Comparison of ENCODE assay signal across 16 cellular contexts in the genomic region with DNA sequence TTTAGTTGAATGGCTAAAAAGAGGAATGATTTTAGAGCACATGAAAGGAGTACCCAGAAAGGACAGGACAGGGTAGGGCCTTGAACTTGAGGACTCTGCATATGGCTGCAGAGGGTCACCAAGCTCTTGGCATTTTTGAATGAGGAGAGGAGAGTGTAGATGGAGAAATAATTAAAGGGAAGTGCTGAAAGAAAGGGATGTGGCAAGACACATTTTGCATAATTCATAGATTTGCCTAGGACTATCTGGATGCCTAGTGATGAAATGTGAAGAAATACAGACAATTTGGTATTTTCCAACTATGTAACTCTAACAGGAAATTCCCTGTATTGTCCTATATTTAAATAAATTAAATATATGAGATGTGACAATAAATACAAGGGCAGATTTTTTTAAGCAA. TPM values are rescaled to one million over a fixed set of nuclear protein-coding genes. Genes with fewer than 3 reads are reported as not detected.
A peak's percentile ranks its signal among the peaks of the same experiment; 100 is the strongest.
DNase-seq lines count a peak whose midpoint lies in the region; ATAC-seq, FAIRE-seq and TF ChIP-seq lines count a peak whose summit lies in the region.
"Had no signal": no experiment of that assay in that cellular context is flagged by ENCODE, and none has a peak within 500 bp of the region (broad histone marks: within the 10 kb centered on the region; RNA-seq: fewer than 3 reads in every experiment).

No MANE protein-coding gene starts in this region.

- no peak for FAIRE-seq in GM12878 (lab: Jason Lieb, UNC)
- FAIRE-seq: A204.1 had no signal

- ATAC-seq in activated T-cell treated with anti-CD3 and anti-CD28 coated beads, Interleukin-2, amount 50 U/mL, for 72 hours (replicated peaks in 1 of 2) = no peak
- peak; percentile 28 for ATAC-seq in GM12878
- ATAC-seq in upper lobe of left lung (ENCODE audit: low FRiP score in 2 of 2) = peak in 1 of 2 donors; percentile 32
- ATAC-seq in foreskin keratinocyte = no peak
- ATAC-seq: stimulated activated naive CD8-positive, alpha-beta T cell treated with anti-CD3 and anti-CD28 coated beads, Interleukin-15, Interleukin-2, amounts not matched to agents 100 U/mL and 50 U/mL, for 24 hours had no signal

- peak overlapping the region; percentile 64 for H3K27ac Mint-ChIP-seq in activated T-cell treated with anti-CD3 and anti-CD28 coated beads, Interleukin-2, amount 50 U/mL, for 72 hours
- H3K27ac Mint-ChIP-seq: activated CD4-positive, alpha-beta T cell treated with anti-CD3 and anti-CD28 coated beads, Interleukin-2, amount 10 ng/mL, durations not matched to agents 24 days and 14 days; activated naive CD8-positive, alpha-beta T cell treated with anti-CD3 and anti-CD28 coated beads, Interleukin-2, amount 10 ng/mL, durations not matched to agents 7 days and 5 days; HFFc6 had no signal

- TF ChIP-seq POLR2A in GM12878 (IDR thresholded peaks at IDR 0.05; ENCODE audit: low read depth, low read length) (no peak), upper lobe of left lung (IDR thresholded peaks at IDR 0.05) (no peak)

- H3K27me3 Mint-ChIP-seq in activated T-cell treated with anti-CD3 and anti-CD28 coated beads, Interleukin-2, amount 50 U/mL, for 72 hours (ENCODE audit: low read depth) = no peaks in the 10 kb centered on the region
- H3K27me3 Mint-ChIP-seq: activated naive CD8-positive, alpha-beta T cell treated with anti-CD3 and anti-CD28 coated beads, Interleukin-2, amount 10 ng/mL, durations not matched to agents 7 days and 5 days had no signal

- H3K36me3 ChIP-seq in Karpas-422 (ENCODE audit: insufficient read depth, low read length) = no peaks in the 10 kb centered on the region
- H3K36me3 ChIP-seq in GM12878 (ENCODE audit: control insufficient read depth in 2 of 2, insufficient read depth in 2 of 2, low read length in 1 of 2) = no peaks in the 10 kb centered on the region
- H3K36me3 ChIP-seq in upper lobe of left lung = no peaks in the 10 kb centered on the region

- no peaks in the 10 kb centered on the region for H3K9me2 ChIP-seq in Karpas-422 (replicated peaks; ENCODE audit: insufficient read depth, low read length)

- no peak overlapping the region for H3K9ac ChIP-seq in Karpas-422 (ENCODE audit: low read length)
- 0 out of 2 replicates have a peak overlapping the region, but pooled peaks have one; percentile 1 for H3K9ac ChIP-seq in GM12878 (ENCODE audit: control insufficient read depth, insufficient read depth, low read length)

- RAD21 ChIA-PET in GM12878 (lab: Charles Lee; ENCODE audit: unreplicated experiment) = interaction anchor here (0.6 to 5.7 kb wide), 29 partner anchors 10 to 454 kb away, joined by 3 to 47 read pairs (median 4); partner anchors contain the start of genes RAP1B and SLC35E3

- TF ChIP-seq EP300 in GM12878 (IDR thresholded peaks at IDR 0.05; ENCODE audit: borderline replicate concordance in 1 of 2, control insufficient read depth in 1 of 2, low read depth in 2 of 2, low read length in 2 of 2) (no peak), upper lobe of left lung (IDR thresholded peaks at IDR 0.05) (no peak)

- CTCF ChIA-PET in GM12878 (lab: Yijun Ruan, JAX) = interaction anchor here (0.7 to 3.8 kb wide), 33 partner anchors 13 to 471 kb away, joined by 3 to 25 read pairs (median 4); partner anchors contain the start of genes MDM2 and SLC35E3

- H3K27me3 ChIP-seq in Karpas-422 (ENCODE audit: low read length) (no peaks in the 10 kb centered on the region), GM12878 (replicated peaks in 1 of 2; ENCODE audit: control insufficient read depth in 2 of 2, insufficient read depth in 2 of 2, low read length in 1 of 2) (no peaks in the 10 kb centered on the region), upper lobe of left lung (no peaks in the 10 kb centered on the region), foreskin keratinocyte (no peaks in the 10 kb centered on the region)

- H3K4me3 Mint-ChIP-seq in activated T-cell treated with anti-CD3 and anti-CD28 coated beads, Interleukin-2, amount 50 U/mL, for 72 hours = peak overlapping the region in 1 of 2 donors; percentile 21
- H3K4me3 Mint-ChIP-seq: activated CD4-positive, alpha-beta T cell treated with anti-CD3 and anti-CD28 coated beads, Interleukin-2, amount 10 ng/mL, durations not matched to agents 24 days and 14 days; activated naive CD8-positive, alpha-beta T cell treated with anti-CD3 and anti-CD28 coated beads, Interleukin-2, amount 10 ng/mL, durations not matched to agents 7 days and 5 days; HFFc6; neural crest cell had no signal

- H3K4me2 ChIP-seq in Karpas-422 (ENCODE audit: low read depth, low read length, poor library complexity, severe bottlenecking) (peak overlapping the region; percentile 42), GM12878 (ENCODE audit: control insufficient read depth, insufficient read depth) (peak overlapping the region; percentile 70; the same call in 1 of the 2 replicates)

- H4K20me1 ChIP-seq in Karpas-422 (ENCODE audit: insufficient read depth, low read depth, low read length) = no peaks in the 10 kb centered on the region
- H4K20me1 ChIP-seq in GM12878 (ENCODE audit: control insufficient read depth, insufficient read depth) = no peaks in the 10 kb centered on the region

- no peak for TF ChIP-seq RAD21 in GM12878 (IDR thresholded peaks at IDR 0.05; ENCODE audit: insufficient read depth, low read depth, low read length)

- no peak overlapping the region for H2AFZ ChIP-seq in Karpas-422 (ENCODE audit: low read length)
- no peak overlapping the region; the same call in 1 of the 2 replicates for H2AFZ ChIP-seq in GM12878 (ENCODE audit: control insufficient read depth, low read depth, low read length)

- in situ Hi-C loops in GM12878 (cut with MboI) = loop anchor here (25.0 kb wide), 1 partner anchor 253 kb away; the partner anchor contains the start of gene RAP1B

- DNase-seq in activated T-cell treated with anti-CD3 and anti-CD28 coated beads, Interleukin-2, amount 50 U/mL, for 72 hours = no peak
- DNase-seq in activated T-cell treated with anti-CD3 and anti-CD28 coated beads, Interleukin-2, amount 50 U/mL, for 48 hours = no peak
- DNase-seq in Karpas-422 = no peak
- DNase-seq in GM12878 (ENCODE audit: low read depth, low spot score) = no peak
- DNase-seq in upper lobe of left lung = no peak
- DNase-seq in foreskin melanocyte = no peak
- DNase-seq in foreskin keratinocyte = no peak
- no peak for DNase-seq in ecto neural progenitor cell (ENCODE audit: low spot score)
- DNase-seq: activated CD4-positive, alpha-beta T cell treated with anti-CD3 and anti-CD28 coated beads, Interleukin-2, amount 10 ng/mL, durations not matched to agents 24 days and 14 days; activated naive CD8-positive, alpha-beta T cell treated with anti-CD3 and anti-CD28 coated beads, Interleukin-2, amount 10 ng/mL, durations not matched to agents 7 days and 5 days; HFFc6; NCI-H2081; Right ventricle myocardium superior; stimulated activated naive CD8-positive, alpha-beta T cell treated with anti-CD3 and anti-CD28 coated beads, Interleukin-15, Interleukin-2, amounts not matched to agents 100 U/mL and 50 U/mL, for 24 hours had no signal

- no peaks in the 10 kb centered on the region for H3K9me3 Mint-ChIP-seq in activated T-cell treated with anti-CD3 and anti-CD28 coated beads, Interleukin-2, amount 50 U/mL, for 72 hours
- H3K9me3 Mint-ChIP-seq: activated naive CD8-positive, alpha-beta T cell treated with anti-CD3 and anti-CD28 coated beads, Interleukin-2, amount 10 ng/mL, durations not matched to agents 7 days and 5 days; HFFc6; neural crest cell had no signal

- H3K27ac ChIP-seq in Karpas-422 (ENCODE audit: low read length) (no peak overlapping the region), GM12878 (ENCODE audit: control insufficient read depth, insufficient read depth) (peak overlapping the region; percentile 54), upper lobe of left lung (peak overlapping the region in 3 of 4 donors; percentile 17 to 72 (median 41)), foreskin keratinocyte (no peak overlapping the region)

- peaks cover 46% of the 10 kb centered on the region for H3K4me1 Mint-ChIP-seq in activated T-cell treated with anti-CD3 and anti-CD28 coated beads, Interleukin-2, amount 50 U/mL, for 72 hours (ENCODE audit: low read depth)

- H3K79me2 ChIP-seq in Karpas-422 (ENCODE audit: low read length) (no peaks in the 10 kb centered on the region), GM12878 (ENCODE audit: control insufficient read depth, insufficient read depth, low read length) (no peaks in the 10 kb centered on the region; the same call in 1 of the 2 replicates)

- BruUV-seq in GM12878 (replicated peaks; lab: Mats Ljungman, UMichigan) = TSS peak; percentile 85

- SMC1A ChIA-PET in GM12878 (lab: Charles Lee; ENCODE audit: uncharacterized antibody, unreplicated experiment) = interaction anchor here (0.6 to 7.1 kb wide), 52 partner anchors 10 to 456 kb away, joined by 3 to 108 read pairs (median 6); partner anchors contain the start of genes MDM1, NUP107 and RAP1B

- intact Hi-C loops in GM12878 (cut with micrococcal nuclease; ENCODE audit: unreplicated experiment) = loop anchor here (2.0 to 5.0 kb wide), 3 partner anchors 251 to 328 kb away; partner anchors contain the start of genes NUP107 and RAP1B

- H3K9me3 ChIP-seq in Karpas-422 (ENCODE audit: low read length) = no peaks in the 10 kb centered on the region
- no peaks in the 10 kb centered on the region for H3K9me3 ChIP-seq in GM12878 (replicated peaks; ENCODE audit: control insufficient read depth, insufficient read depth, low read length)
- H3K9me3 ChIP-seq in upper lobe of left lung = no peaks in the 10 kb centered on the region

- H3K4me3 ChIP-seq in Karpas-422 (ENCODE audit: low read length) (no peak overlapping the region), GM12878 (no peak overlapping the region), upper lobe of left lung (no peak overlapping the region)

- H3K4me1 ChIP-seq in Karpas-422 (ENCODE audit: low read length) = peaks cover 12% of the 10 kb centered on the region
- H3K4me1 ChIP-seq in GM12878 (ENCODE audit: control insufficient read depth, insufficient read depth, low read length) = peaks cover 21% of the 10 kb centered on the region
- peaks cover 14 to 25% (median 24%) of the 10 kb centered on the region in 4 donors for H3K4me1 ChIP-seq in upper lobe of left lung
- no peaks in the 10 kb centered on the region for H3K4me1 ChIP-seq in foreskin keratinocyte

- H3K36me3 Mint-ChIP-seq in activated T-cell treated with anti-CD3 and anti-CD28 coated beads, Interleukin-2, amount 50 U/mL, for 72 hours (ENCODE audit: insufficient read depth in 2 of 2) = peaks cover 0 to 2% of the 10 kb centered on the region in 2 donors

- TF ChIP-seq CTCF in GM12878 (IDR thresholded peaks at IDR 0.05 in 2 of 3, conservative IDR thresholded peaks at IDR 0.05 in 1 of 3; ENCODE audit: control insufficient read depth in 2 of 3, extremely low read depth in 1 of 3, insufficient read depth in 1 of 3, low read depth in 3 of 3, low read length in 3 of 3) (no peak), upper lobe of left lung (IDR thresholded peaks at IDR 0.05) (no peak), foreskin keratinocyte (conservative IDR thresholded peaks at IDR 0.05) (no peak)

- POLR2A ChIA-PET in GM12878 (lab: Charles Lee) = interaction anchor here (0.8 to 5.4 kb wide), 12 partner anchors 14 to 448 kb away, joined by 3 to 31 read pairs (median 6); partner anchors contain the start of genes MDM2 and RAP1B

RNA-seq across cellular contexts. Expression of gene MDM1, which starts 27.5 kb away (rescaled TPM):
- 10 to 100 TPM; 19.0 to 27.3 TPM for total RNA-seq in activated T-cell treated with anti-CD3 and anti-CD28 coated beads, Interleukin-2, amount 50 U/mL, for 72 hours
- 40.2 and 40.4 TPM in 2 replicates for total RNA-seq in Karpas-422 (2014; rRNA removed; shearing (Covaris generic); ENCODE audit: low replicate concordance)
- 59.3 and 61.0 TPM in 2 replicates for total RNA-seq in GM12878 (2013; cell fraction: nucleolus; rRNA removed)
- total RNA-seq in GM12878 (2014; rRNA removed) (17.1 and 19.8 TPM in 2 replicates), GM12878 (2014; rRNA removed; fragmentation: Illumina TruSeq; extraction: Trizol) (20.9 and 22.5 TPM in 2 replicates), GM12878 (2021) (14.6 and 16.3 TPM in 2 replicates), upper lobe of left lung (10 to 100 TPM in 4 of 6 donors, 1 to 10 TPM in 2; 3.9 to 29.3 (median 11.0) TPM), foreskin keratinocyte (6.1 and 6.9 TPM in 2 replicates)
- polyA plus RNA-seq in GM12878 (2011; ENCODE audit: low read depth) = 6.4 TPM
- polyA plus RNA-seq in GM12878 (2011; rRNA removed) (23.4 and 35.5 TPM in 2 replicates), GM12878 (2014; fragmentation: Illumina TruSeq; extraction: Trizol) (21.1 and 23.8 TPM in 2 replicates), GM12878 (2014; fragmentation: Nextera tagmentation; extraction: Ambion mirVana) (10 to 100 TPM; 10.1 to 10.6 TPM), GM12878 (2014; rRNA removed) (15.6 and 16.1 TPM in 2 replicates), GM12878 (2016; fragmentation: Nextera tagmentation; extraction: Ambion mirVana) (10 to 100 TPM; 15.9 to 25.3 TPM), foreskin keratinocyte (2.1 and 2.6 TPM in 2 replicates)
- polyA plus RNA-seq in GM12878 (2011; cell fraction: cytosol; rRNA removed) = 5.8 and 6.3 TPM in 2 replicates
- 49.8 and 54.6 TPM in 2 replicates for polyA plus RNA-seq in GM12878 (2011; cell fraction: nucleus; rRNA removed)
- polyA plus RNA-seq in GM12878 (2012) = 5.7 and 6.8 TPM in 2 replicates
- 9.9 and 11.3 TPM in 2 replicates for polyA minus RNA-seq in GM12878 (2011; rRNA and poly(A)+ RNA removed)
- polyA minus RNA-seq in GM12878 (2011; cell fraction: cytosol; rRNA and poly(A)+ RNA removed) = 4.7 and 7.7 TPM in 2 replicates
- 19.9 and 30.0 TPM in 2 replicates for polyA minus RNA-seq in GM12878 (2011; cell fraction: nucleus; rRNA and poly(A)+ RNA removed)

Comparison
In these comparisons a context has a peak if more than half of its experiments do, and no peak if none do; other contexts are left out.
1. H3K27ac ChIP-seq: peak in GM12878 (single experiment) and upper lobe of left lung (3 of 4); none in Karpas-422 (single experiment) and foreskin keratinocyte (single experiment).